Comparison of ENCODE assay signal across 8 cellular contexts in genomic region chr2:70123051-70123828, GRCh38. TPM values are rescaled to one million over a fixed set of nuclear protein-coding genes. Genes with fewer than 3 reads are reported as not detected.
DNase-seq lines count a peak whose midpoint lies in the region; ATAC-seq and TF ChIP-seq lines count a peak whose summit lies in the region.

No MANE protein-coding gene starts in this region.

- H3K79me2 ChIP-seq in OCI-LY7 (ENCODE audit: insufficient read depth, low read depth, low read length): peaks cover 7% of the 10 kb centered on the region; the same call in 1 of the 2 replicates

- H3K27me3 ChIP-seq in ectodermal cell (ENCODE audit: control insufficient read depth, insufficient read depth, low read length, poor library complexity, severe bottlenecking) (no peaks in the 10 kb centered on the region), mucosa of stomach (ENCODE audit: control insufficient read depth, insufficient read depth, low read length) (no peaks in the 10 kb centered on the region)

- CTCF ChIA-PET in OCI-LY7 (lab: Charles Lee; ENCODE audit: unreplicated experiment): no interaction called here

- 32 to 35% methylated on average over 20 of the region's 20 CpGs for WGBS in ectodermal cell, 2 experiments

- TF ChIP-seq CTCF in OCI-LY7 (conservative IDR thresholded peaks at IDR 0.05; ENCODE audit: low read length): no peak

- H2AFZ ChIP-seq in OCI-LY7 (ENCODE audit: low read length): peak overlapping the region; percentile 40; the same call in 1 of the 2 replicates

- H3K36me3 ChIP-seq in ES-I3 (ENCODE audit: insufficient read depth, low read length): no peaks in the 10 kb centered on the region
- H3K36me3 ChIP-seq in OCI-LY7 (ENCODE audit: insufficient read depth, low read length): no peaks in the 10 kb centered on the region
- no peaks in the 10 kb centered on the region for H3K36me3 ChIP-seq in ectodermal cell (ENCODE audit: control insufficient read depth, insufficient read depth, low read length)
- H3K36me3 ChIP-seq in mucosa of stomach (ENCODE audit: control insufficient read depth, insufficient read depth, low read length): no peaks in the 10 kb centered on the region

- no TSS peak for BruUV-seq in OCI-LY7 (replicated peaks; lab: Mats Ljungman, UMichigan)

- no peaks in the 10 kb centered on the region for H4K20me1 ChIP-seq in OCI-LY7 (ENCODE audit: insufficient read depth, low read length)

- peaks cover 40% of the 10 kb centered on the region for H3K4me1 ChIP-seq in ES-I3 (ENCODE audit: insufficient read depth, low read length)
- peaks cover 98% of the 10 kb centered on the region for H3K4me1 ChIP-seq in OCI-LY7 (ENCODE audit: insufficient read depth, low read length, poor library complexity, severe bottlenecking)
- H3K4me1 ChIP-seq in ectodermal cell (ENCODE audit: control insufficient read depth, insufficient read depth, low read length): peaks cover 15% of the 10 kb centered on the region
- H3K4me1 ChIP-seq in mucosa of stomach (ENCODE audit: control insufficient read depth, insufficient read depth, low read length): peaks cover 20% of the 10 kb centered on the region

- intact Hi-C loops in OCI-LY7 (cut with micrococcal nuclease; ENCODE audit: unreplicated experiment): loop anchor here (10.0 kb wide), 2 partner anchors 942 to 1358 kb away; partner anchors contain the start of gene NAGK

- POLR2A ChIA-PET in OCI-LY7 (lab: Charles Lee): interaction anchor here (0.6 to 6.8 kb wide), 10 partner anchors 12 to 1581 kb away, joined by 3 to 129 read pairs (median 6); no protein-coding TSS in a partner anchor

- no peak for DNase-seq in OCI-LY7 (ENCODE audit: low spot score)
- no peak for DNase-seq in NCI-H2196 treated with DMSO at 0.1 percent for 48 hours (lab: John Stamatoyannopoulos, UW; ENCODE audit: unreplicated experiment)
- DNase-seq in NCI-H1105 (lab: John Stamatoyannopoulos, UW): no peak
- DNase-seq in germinal center (ENCODE audit: low spot score): no peak

- H3K4me2 ChIP-seq in OCI-LY7 (ENCODE audit: low read length): peak overlapping the region; percentile 64

- H3K9me3 ChIP-seq in ES-I3 (ENCODE audit: control insufficient read depth, insufficient read depth, low read length) (no peaks in the 10 kb centered on the region), OCI-LY7 (ENCODE audit: low read length) (no peaks in the 10 kb centered on the region), ectodermal cell (ENCODE audit: control insufficient read depth, low read length) (no peaks in the 10 kb centered on the region), mucosa of stomach (ENCODE audit: control insufficient read depth, low read length) (no peaks in the 10 kb centered on the region)

- ATAC-seq in HG03045 (IDR thresholded peaks at IDR 0.05; ENCODE audit: unreplicated experiment): no peak

- H3K4me3 ChIP-seq in OCI-LY7 (ENCODE audit: low read depth, low read length, poor library complexity, severe bottlenecking): peak overlapping the region; percentile 63
- peak overlapping the region; percentile 67 for H3K4me3 ChIP-seq in ectodermal cell (ENCODE audit: insufficient read depth, low read depth, low read length)
- H3K4me3 ChIP-seq in mucosa of stomach (ENCODE audit: low read length): no peak overlapping the region

- H3K27ac ChIP-seq in OCI-LY7 (ENCODE audit: low read depth, low read length, poor library complexity, severe bottlenecking): peak overlapping the region; percentile 83
- H3K27ac ChIP-seq in ectodermal cell (ENCODE audit: insufficient read depth, low read depth, low read length, poor library complexity, severe bottlenecking): peak overlapping the region; percentile 97

- H3K9ac ChIP-seq in ES-I3 (ENCODE audit: low read depth, low read length) (peak overlapping the region; percentile 99), mucosa of stomach (ENCODE audit: low read length) (peak overlapping the region; percentile 95)

- no peaks in the 10 kb centered on the region for H3K9me2 ChIP-seq in OCI-LY7 (ENCODE audit: insufficient read depth, low read length)

RNA-seq across cellular contexts. Expression of gene PCBP1, which starts 36.0 kb away (rescaled TPM):
- 54.8 and 58.2 TPM in 2 replicates for total RNA-seq in OCI-LY7 (2014; rRNA removed; shearing (Covaris generic))
- 393 and 423 TPM in 2 replicates for total RNA-seq in OCI-LY7 (2022)
- polyA plus RNA-seq in ectodermal cell (2013, experiment 1 of 4): 321 TPM
- polyA plus RNA-seq in ectodermal cell (2013, experiment 2 of 4): 320 TPM
- polyA plus RNA-seq in ectodermal cell (2013, experiment 3 of 4): 294 TPM
- 301 TPM for polyA plus RNA-seq in ectodermal cell (2013, experiment 4 of 4)
